16 cellular contexts compared by ENCODE assay signal in genomic region chr1:55444660-55445059, GRCh38.
DNase-seq lines count a peak whose midpoint lies in the region; ATAC-seq and TF ChIP-seq lines count a peak whose summit lies in the region.
"Had no signal": no experiment of that assay in that cellular context is flagged by ENCODE, and none has a peak within 500 bp of the region (broad histone marks: within the 10 kb centered on the region; RNA-seq: fewer than 3 reads in every experiment).

No MANE protein-coding gene starts in this region.

- TF ChIP-seq CTCF in transverse colon (IDR thresholded peaks at IDR 0.05), result no peak

- H3K4me3 ChIP-seq in SJSA1, result no peak overlapping the region
- no peak overlapping the region for H3K4me3 ChIP-seq in muscle layer of duodenum (ENCODE audit: low read depth in 1 of 2, low read length in 2 of 2)
- H3K4me3 ChIP-seq in transverse colon, result no peak overlapping the region
- no peak overlapping the region for H3K4me3 ChIP-seq in naive thymus-derived CD4-positive, alpha-beta T cell (ENCODE audit: low read length)
- H3K4me3 ChIP-seq: HAP-1 had no signal

- no peaks in the 10 kb centered on the region for H3K36me3 Mint-ChIP-seq in naive thymus-derived CD4-positive, alpha-beta T cell

- no peak overlapping the region for H3K4me3 Mint-ChIP-seq in naive thymus-derived CD4-positive, alpha-beta T cell
- H3K4me3 Mint-ChIP-seq: T-helper 17 cell had no signal

- 60 to 69% methylated on average over 1 of the region's 1 CpG for WGBS in transverse colon (ENCODE audit: low coverage in 1 of 2), 2 donors

- H3K9me3 ChIP-seq in SJSA1 (replicated peaks) (no peaks in the 10 kb centered on the region), muscle layer of duodenum (ENCODE audit: control insufficient read depth in 1 of 2, low read length in 2 of 2) (no peaks in the 10 kb centered on the region), transverse colon (no peaks in the 10 kb centered on the region)
- no peaks in the 10 kb centered on the region for H3K9me3 ChIP-seq in naive thymus-derived CD4-positive, alpha-beta T cell (ENCODE audit: control insufficient read depth in 2 of 3, low read length in 3 of 3)
- H3K9me3 ChIP-seq: HAP-1 had no signal

- TF ChIP-seq POLR2A in transverse colon (IDR thresholded peaks at IDR 0.05), result no peak

- no peak overlapping the region for H3K27ac Mint-ChIP-seq in naive thymus-derived CD4-positive, alpha-beta T cell
- H3K27ac Mint-ChIP-seq: progenitor cell of endocrine pancreas, T-helper 17 cell had no signal

- H3K27ac ChIP-seq in SJSA1 (peak overlapping the region; percentile 77; the same call in 1 of the 2 replicates), muscle layer of duodenum (ENCODE audit: low read length) (peak overlapping the region; percentile 39), transverse colon (peak overlapping the region; percentile 5 to 71 (median 60))
- no peak overlapping the region for H3K27ac ChIP-seq in naive thymus-derived CD4-positive, alpha-beta T cell (ENCODE audit: low read depth, low read length)

- intact Hi-C loops in transverse colon (cut with DNase I; ENCODE audit: low total_unique reads), result no loop called here
- intact Hi-C loops in naive thymus-derived CD4-positive, alpha-beta T cell (cut with micrococcal nuclease), result no loop called here

- H3K27me3 ChIP-seq in SJSA1 (replicated peaks) (no peaks in the 10 kb centered on the region), muscle layer of duodenum (ENCODE audit: low read depth, low read length) (no peaks in the 10 kb centered on the region), transverse colon (no peaks in the 10 kb centered on the region)
- H3K27me3 ChIP-seq in naive thymus-derived CD4-positive, alpha-beta T cell (ENCODE audit: control insufficient read depth in 2 of 2, insufficient read depth in 2 of 2, low read length in 2 of 2), result no peaks in the 10 kb centered on the region

- in situ Hi-C loops in transverse colon (cut with MboI; ENCODE audit: low pct_ligation_motif_present in 1 of 4, low pct_unique_long_range_greater_than_20kb in 1 of 4, low sequenced_read_pairs in 3 of 4), result no loop called here

- DNase-seq in SJSA1 (ENCODE audit: low read depth in 1 of 2, low spot score in 2 of 2), result no peak
- DNase-seq in transverse colon, result no peak
- no peak for DNase-seq in naive thymus-derived CD4-positive, alpha-beta T cell
- DNase-seq in stimulated activated CD4-positive, alpha-beta T cell treated with anti-CD3 and anti-CD28 coated beads, Interleukin-12 subunit alpha, Interleukin-12 subunit beta, amount 100 ng/mL, for 4 hours, result no peak
- DNase-seq: activated CD4-positive, CD25-positive, alpha-beta regulatory T cell treated with anti-CD3 and anti-CD28 coated beads, Interleukin-2, amount 50 U/mL, for 72 hours; activated gamma-delta T cell treated with Interleukin-2 at 50 U/mL for 16 hours; DMS79 treated with DMSO at 0.1 percent for 48 hours; NCI-H1436; NCI-H446 treated with DMSO at 0.1 percent for 48 hours; Right ventricle myocardium superior; T-helper 17 cell had no signal

- POLR2A ChIA-PET in naive thymus-derived CD4-positive, alpha-beta T cell (lab: Charles Lee), result no interaction called here

- no peaks in the 10 kb centered on the region for H3K36me3 ChIP-seq in SJSA1
- no peaks in the 10 kb centered on the region for H3K36me3 ChIP-seq in muscle layer of duodenum (ENCODE audit: control insufficient read depth in 1 of 2, insufficient read depth in 2 of 2, low read length in 2 of 2)
- no peaks in the 10 kb centered on the region for H3K36me3 ChIP-seq in transverse colon
- H3K36me3 ChIP-seq in naive thymus-derived CD4-positive, alpha-beta T cell (ENCODE audit: control insufficient read depth in 2 of 3, insufficient read depth in 3 of 3, low read length in 3 of 3), result no peaks in the 10 kb centered on the region
- H3K36me3 ChIP-seq: HAP-1 had no signal

- no peak for TF ChIP-seq EP300 in transverse colon (IDR thresholded peaks at IDR 0.05; ENCODE audit: low read depth)

- H3K4me1 ChIP-seq in SJSA1 (replicated peaks), result peaks cover 40% of the 10 kb centered on the region
- no peaks in the 10 kb centered on the region for H3K4me1 ChIP-seq in muscle layer of duodenum (ENCODE audit: control insufficient read depth in 1 of 2, insufficient read depth in 2 of 2, low read length in 2 of 2)
- peaks cover 0 to 5% (median 0%) of the 10 kb centered on the region in 4 donors for H3K4me1 ChIP-seq in transverse colon
- H3K4me1 ChIP-seq in naive thymus-derived CD4-positive, alpha-beta T cell (ENCODE audit: control insufficient read depth in 2 of 2, insufficient read depth in 2 of 2, low read length in 2 of 2), result no peaks in the 10 kb centered on the region
- H3K4me1 ChIP-seq: HAP-1 had no signal

- peaks cover 0 to 5% (median 0%) of the 10 kb centered on the region in 7 donors for H3K4me1 Mint-ChIP-seq in naive thymus-derived CD4-positive, alpha-beta T cell

- H3K9me3 Mint-ChIP-seq in naive thymus-derived CD4-positive, alpha-beta T cell, result peaks cover 0 to 5% (median 2%) of the 10 kb centered on the region in 11 donors

- peaks cover 6 to 20% (median 19%) of the 10 kb centered on the region in 5 donors for H3K27me3 Mint-ChIP-seq in naive thymus-derived CD4-positive, alpha-beta T cell
- H3K27me3 Mint-ChIP-seq: progenitor cell of endocrine pancreas had no signal

- ATAC-seq in GM21786 (IDR thresholded peaks at IDR 0.05; ENCODE audit: unreplicated experiment) (peak; percentile 47), GM21526 (IDR thresholded peaks at IDR 0.05; ENCODE audit: low FRiP score, unreplicated experiment) (no peak)
- no peak for ATAC-seq in naive thymus-derived CD4-positive, alpha-beta T cell
- ATAC-seq: T-helper 17 cell had no signal

- CTCF ChIA-PET in naive thymus-derived CD4-positive, alpha-beta T cell (lab: Charles Lee), result no interaction called here
